Comparison of ENCODE assay signal across 8 cellular contexts in the genomic region with DNA sequence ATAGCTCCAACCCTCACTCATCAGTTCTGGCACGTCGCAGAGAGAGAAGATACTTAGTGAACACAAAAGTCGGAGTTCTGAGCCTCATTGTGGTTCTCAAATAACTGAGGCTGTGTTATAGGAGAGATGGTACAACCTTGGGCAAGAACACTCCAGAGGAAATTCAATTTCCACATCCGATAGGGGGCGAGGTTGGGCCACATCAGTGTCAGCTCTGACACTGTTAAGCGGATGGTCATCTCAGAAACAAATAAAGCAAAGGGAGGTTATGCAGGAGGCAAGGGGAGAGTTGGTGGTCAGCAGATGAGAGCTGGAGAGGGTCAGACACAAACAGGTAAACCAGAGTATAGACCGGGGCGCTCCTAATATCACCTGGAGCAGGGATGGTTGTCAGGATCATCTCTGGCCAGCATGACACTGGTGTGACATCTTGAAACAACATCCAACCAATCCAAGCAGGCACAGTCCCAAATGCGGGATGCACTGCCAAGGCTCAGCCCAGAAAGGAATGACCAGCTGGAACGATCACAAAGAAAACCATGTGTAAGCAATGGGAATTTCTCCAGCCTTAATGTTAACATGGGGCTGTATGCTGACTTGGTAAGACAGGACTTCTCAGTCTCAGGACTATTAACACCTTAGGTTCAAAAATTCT.
DNase-seq lines count a peak whose midpoint lies in the region; ATAC-seq and TF ChIP-seq lines count a peak whose summit lies in the region.

No MANE protein-coding gene starts in this region.

- H3K27me3 ChIP-seq in RWPE2 (ENCODE audit: insufficient read depth, poor library complexity, severe bottlenecking) (no peaks in the 10 kb centered on the region), thoracic aorta (replicated peaks; ENCODE audit: insufficient read depth) (no peaks in the 10 kb centered on the region)

- H3K27ac ChIP-seq in RWPE2 (ENCODE audit: poor library complexity, severe bottlenecking) (no peak overlapping the region), thoracic aorta (peak overlapping the region in 1 of 2 donors; percentile 48)

- H3K4me3 ChIP-seq in RWPE2 (ENCODE audit: severe bottlenecking) (no peak overlapping the region), thoracic aorta (no peak overlapping the region)

- 0 out of 3 replicates have a peak, but pooled peaks have one; percentile 42 for ATAC-seq in RWPE2 (ENCODE audit: low read depth)
- ATAC-seq in thoracic aorta (ENCODE audit: insufficient number of reproducible peaks, low FRiP score, low read depth), result no peak
- ATAC-seq in HG03460 (IDR thresholded peaks at IDR 0.05; ENCODE audit: unreplicated experiment), result no peak
- ATAC-seq in HG03139 (IDR thresholded peaks at IDR 0.05; ENCODE audit: unreplicated experiment), result no peak

- no peaks in the 10 kb centered on the region for H3K4me1 ChIP-seq in RWPE2 (ENCODE audit: insufficient read depth, poor library complexity, severe bottlenecking)
- H3K4me1 ChIP-seq in thoracic aorta (ENCODE audit: control insufficient read depth in 1 of 2, low read depth in 2 of 2), result peaks cover 20 to 66% of the 10 kb centered on the region in 2 donors

- TF ChIP-seq CTCF in RWPE2 (IDR thresholded peaks at IDR 0.05; ENCODE audit: poor library complexity, severe bottlenecking) (peak; percentile 55), thoracic aorta (IDR thresholded peaks at IDR 0.05) (peak; percentile 22)

- DNase-seq in activated CD4-positive, alpha-beta T cell treated with anti-CD3 and anti-CD28 coated beads for 48 hours, result peak; percentile 13
- DNase-seq in activated CD4-positive, alpha-beta T cell treated with anti-CD3 and anti-CD28 coated beads, Interleukin-2, amount 50 U/mL, for 48 hours, result no peak
- DNase-seq in RWPE2 (ENCODE audit: low spot score), result no peak
- peak; percentile 29 for DNase-seq in foreskin melanocyte
- peak; percentile 11 for DNase-seq in thoracic aorta (ENCODE audit: low spot score)
- no peak for DNase-seq in DMS79 (lab: John Stamatoyannopoulos, UW)

- H3K9me3 ChIP-seq in RWPE2 (ENCODE audit: severe bottlenecking) (no peaks in the 10 kb centered on the region), thoracic aorta (no peaks in the 10 kb centered on the region)

- H3K36me3 ChIP-seq in RWPE2 (ENCODE audit: low read depth) (no peaks in the 10 kb centered on the region), thoracic aorta (no peaks in the 10 kb centered on the region)

Comparison
In these comparisons a context has a peak if more than half of its experiments do, and no peak if none do; other contexts are left out.
1. DNase-seq: peak in activated CD4-positive, alpha-beta T cell treated with anti-CD3 and anti-CD28 coated beads for 48 hours (single experiment), foreskin melanocyte (single experiment) and thoracic aorta (single experiment); none in activated CD4-positive, alpha-beta T cell treated with anti-CD3 and anti-CD28 coated beads, Interleukin-2, amount 50 U/mL, for 48 hours (0 of 2), RWPE2 (single experiment) and DMS79 (single experiment).